20 cellular contexts compared by ENCODE assay signal in the genomic region with DNA sequence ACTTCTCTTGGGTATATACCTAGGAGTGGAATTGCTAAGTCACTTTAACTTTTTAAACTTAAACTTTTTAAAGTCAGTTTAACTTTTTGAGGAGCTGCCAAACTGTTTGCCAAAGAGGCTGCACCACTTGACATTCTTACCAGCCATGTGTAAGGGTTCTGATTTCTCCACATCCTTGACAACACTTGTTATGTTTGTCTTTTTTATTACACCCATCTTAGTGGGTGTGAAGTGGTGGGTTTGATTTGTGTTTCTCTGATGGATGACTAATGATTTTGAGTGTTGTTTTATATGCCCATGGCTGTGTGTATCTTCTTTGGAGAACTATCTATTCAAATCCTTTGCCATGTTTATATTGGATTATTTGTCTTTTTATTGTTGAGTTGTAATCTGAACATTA. TPM values are rescaled to one million over a fixed set of nuclear protein-coding genes. Genes with fewer than 3 reads are reported as not detected.
"Had no signal": no experiment of that assay in that cellular context is flagged by ENCODE, and none has a peak within 500 bp of the region (broad histone marks: within the 10 kb centered on the region; RNA-seq: fewer than 3 reads in every experiment).

No MANE protein-coding gene starts in this region.

- ATAC-seq: activated CD4-positive, CD25-positive, alpha-beta regulatory T cell treated with anti-CD3 and anti-CD28 coated beads, Interleukin-2, amount 50 U/mL, for 24 hours; activated CD8-positive, alpha-beta memory T cell treated with anti-CD3 and anti-CD28 coated beads, Interleukin-2, amount 10 ng/mL, durations not matched to agents 7 days and 5 days; activated CD8-positive, alpha-beta T cell treated with anti-CD3 and anti-CD28 coated beads for 36 hours; activated naive CD8-positive, alpha-beta T cell treated with anti-CD3 and anti-CD28 coated beads, Interleukin-2, amount 50 U/mL, for 24 hours; gastroesophageal sphincter; left ventricle myocardium superior; right lobe of liver; stimulated activated memory B cell treated with anti-CD40 and anti-IgM and Interleukin-4, amounts not matched to agents 10 μg/mL and 1 μg/mL and 100 μg/mL, for 72 hours had no signal

- H3K4me1 Mint-ChIP-seq: activated CD4-positive, alpha-beta T cell treated with anti-CD3 and anti-CD28 coated beads, Interleukin-2, amount 10 ng/mL, durations not matched to agents 24 days and 14 days; activated CD8-positive, alpha-beta memory T cell treated with anti-CD3 and anti-CD28 coated beads, Interleukin-2, amount 10 ng/mL, durations not matched to agents 7 days and 5 days; activated naive CD8-positive, alpha-beta T cell treated with anti-CD3 and anti-CD28 coated beads, Interleukin-2, amount 50 U/mL, for 24 hours; memory B cell; stimulated activated memory B cell treated with anti-CD40 and anti-IgM and Interleukin-4, amounts not matched to agents 10 μg/mL and 1 μg/mL and 100 μg/mL, for 72 hours had no signal

- FAIRE-seq: urothelium cell line had no signal

- H3K9me3 Mint-ChIP-seq: activated CD4-positive, alpha-beta T cell treated with anti-CD3 and anti-CD28 coated beads, Interleukin-2, amount 10 ng/mL, durations not matched to agents 24 days and 14 days; activated CD8-positive, alpha-beta T cell treated with anti-CD3 and anti-CD28 coated beads for 36 hours; activated naive CD8-positive, alpha-beta T cell treated with anti-CD3 and anti-CD28 coated beads, Interleukin-2, amount 50 U/mL, for 24 hours; memory B cell; stimulated activated memory B cell treated with anti-CD40 and anti-IgM and Interleukin-4, amounts not matched to agents 10 μg/mL and 1 μg/mL and 100 μg/mL, for 72 hours had no signal

- H3K27ac Mint-ChIP-seq: activated CD4-positive, alpha-beta T cell treated with anti-CD3 and anti-CD28 coated beads, Interleukin-2, amount 10 ng/mL, durations not matched to agents 24 days and 14 days; activated CD8-positive, alpha-beta memory T cell treated with anti-CD3 and anti-CD28 coated beads, Interleukin-2, amount 10 ng/mL, durations not matched to agents 7 days and 5 days; activated CD8-positive, alpha-beta T cell treated with anti-CD3 and anti-CD28 coated beads for 36 hours; activated naive CD8-positive, alpha-beta T cell treated with anti-CD3 and anti-CD28 coated beads, Interleukin-2, amount 50 U/mL, for 24 hours; memory B cell; stimulated activated memory B cell treated with anti-CD40 and anti-IgM and Interleukin-4, amounts not matched to agents 10 μg/mL and 1 μg/mL and 100 μg/mL, for 72 hours had no signal

- H3K4me3 Mint-ChIP-seq: activated CD4-positive, alpha-beta T cell treated with anti-CD3 and anti-CD28 coated beads, Interleukin-2, amount 10 ng/mL, durations not matched to agents 24 days and 14 days; activated CD8-positive, alpha-beta memory T cell treated with anti-CD3 and anti-CD28 coated beads, Interleukin-2, amount 10 ng/mL, durations not matched to agents 7 days and 5 days; activated CD8-positive, alpha-beta T cell treated with anti-CD3 and anti-CD28 coated beads for 36 hours; activated naive CD8-positive, alpha-beta T cell treated with anti-CD3 and anti-CD28 coated beads, Interleukin-2, amount 50 U/mL, for 24 hours; memory B cell; nephron progenitor cell; stimulated activated memory B cell treated with anti-CD40 and anti-IgM and Interleukin-4, amounts not matched to agents 10 μg/mL and 1 μg/mL and 100 μg/mL, for 72 hours had no signal

- DNase-seq: activated CD4-positive, alpha-beta T cell treated with anti-CD3 and anti-CD28 coated beads, Interleukin-2, amount 10 ng/mL, durations not matched to agents 24 days and 14 days; activated CD8-positive, alpha-beta memory T cell treated with anti-CD3 and anti-CD28 coated beads, Interleukin-2, amount 10 ng/mL, durations not matched to agents 7 days and 5 days; activated CD8-positive, alpha-beta T cell treated with anti-CD3 and anti-CD28 coated beads for 36 hours; activated gamma-delta T cell; activated naive CD4-positive, alpha-beta T cell treated with anti-CD3 and anti-CD28 coated beads, Interleukin-2, amount 50 U/mL, for 16 hours; activated naive CD8-positive, alpha-beta T cell treated with anti-CD3 and anti-CD28 coated beads, Interleukin-2, amount 50 U/mL, for 24 hours; activated T-cell treated with anti-CD3 and anti-CD28 coated beads for 4 hours; cerebellar nuclear complex; head of caudate nucleus; hypothalamus; left ventricle myocardium superior; nephron progenitor cell; right lobe of liver; stimulated activated CD4-positive, alpha-beta T cell treated with anti-CD3 and anti-CD28 coated beads, Interleukin-15, amount 100 ng/mL, for 24 hours; stomach had no signal

- H3K36me3 Mint-ChIP-seq: activated CD8-positive, alpha-beta memory T cell treated with anti-CD3 and anti-CD28 coated beads, Interleukin-2, amount 10 ng/mL, durations not matched to agents 7 days and 5 days; memory B cell; stimulated activated memory B cell treated with anti-CD40 and anti-IgM and Interleukin-4, amounts not matched to agents 10 μg/mL and 1 μg/mL and 100 μg/mL, for 72 hours had no signal

RNA-seq across cellular contexts. Expression of a gene that starts 13.6 kb away (rescaled TPM):
- total RNA-seq: activated CD8-positive, alpha-beta T cell treated with anti-CD3 and anti-CD28 coated beads for 36 hours had no signal
